In the genomic region with DNA sequence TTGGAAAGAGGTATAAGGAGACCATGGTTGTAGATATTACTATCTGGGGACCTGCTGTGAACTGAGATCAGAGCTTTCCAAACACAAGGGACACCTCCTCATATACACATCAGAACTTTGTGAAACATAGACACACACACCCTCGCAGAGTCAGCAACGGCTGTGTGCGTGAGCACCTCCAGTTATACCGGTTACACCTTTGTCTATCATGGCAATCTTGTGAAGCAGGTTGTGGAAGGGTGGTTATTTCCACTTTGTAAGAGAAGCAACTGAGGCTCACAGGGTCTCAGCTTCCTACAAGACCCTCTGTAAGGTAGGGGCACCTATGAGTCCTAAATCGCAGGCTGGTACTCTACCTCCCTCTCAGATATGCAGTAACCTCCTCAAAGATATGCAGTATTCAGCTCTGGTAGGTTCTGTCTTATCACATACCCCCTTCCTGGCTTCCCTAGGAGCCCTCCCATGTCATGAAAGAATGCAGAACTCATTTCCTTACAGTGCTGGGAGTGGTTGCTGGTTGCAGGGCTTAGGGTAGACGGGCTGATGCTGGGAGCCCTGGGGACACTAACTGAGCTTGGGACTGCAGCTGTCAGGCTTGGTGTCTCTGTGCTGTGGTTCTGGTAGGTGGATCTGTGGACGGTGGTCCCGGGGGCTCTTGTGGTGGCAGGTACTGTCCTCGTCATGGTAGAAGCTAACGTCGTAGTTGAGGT, we compare ENCODE assay signal across 22 cellular contexts. TPM values are rescaled to one million over a fixed set of nuclear protein-coding genes. Genes with fewer than 3 reads are reported as not detected.
DNase-seq lines count a peak whose midpoint lies in the region; ATAC-seq and TF ChIP-seq lines count a peak whose summit lies in the region.
"Had no signal": no experiment of that assay in that cellular context is flagged by ENCODE, and none has a peak within 500 bp of the region (broad histone marks: within the 10 kb centered on the region; RNA-seq: fewer than 3 reads in every experiment).

No MANE protein-coding gene starts in this region.

- peak overlapping the region; percentile 38 for H3K27ac ChIP-seq in cardiac muscle cell
- H3K27ac ChIP-seq in muscle layer of duodenum (ENCODE audit: low read length): peak overlapping the region; percentile 14
- H3K27ac ChIP-seq in transverse colon: no peak overlapping the region
- H3K27ac ChIP-seq: C4-2B had no signal

- no peaks in the 10 kb centered on the region for H3K36me3 Mint-ChIP-seq in type B pancreatic cell
- H3K36me3 Mint-ChIP-seq in stimulated activated naive B cell treated with anti-CD40 and anti-IgM and Interleukin-4, amounts not matched to agents 10 μg/mL and 1 μg/mL and 100 μg/mL, for 72 hours: peaks cover 60 to 74% of the 10 kb centered on the region in 2 donors

- TF ChIP-seq EP300 in transverse colon (IDR thresholded peaks at IDR 0.05; ENCODE audit: low read depth): no peak

- H3K9me3 ChIP-seq in cardiac muscle cell (ENCODE audit: low read depth) (no peaks in the 10 kb centered on the region), muscle layer of duodenum (ENCODE audit: control insufficient read depth in 1 of 2, low read length in 2 of 2) (no peaks in the 10 kb centered on the region), transverse colon (no peaks in the 10 kb centered on the region)
- H3K9me3 ChIP-seq: HAP-1 had no signal

- H3K4me3 Mint-ChIP-seq in type B pancreatic cell: peak overlapping the region; percentile 81
- H3K4me3 Mint-ChIP-seq in stimulated activated naive B cell treated with anti-CD40 and anti-IgM and Interleukin-4, amounts not matched to agents 10 μg/mL and 1 μg/mL and 100 μg/mL, for 72 hours: no peak overlapping the region
- H3K4me3 Mint-ChIP-seq: CD8-positive, alpha-beta memory T cell; GM23338; IgD-negative memory B cell had no signal

- TF ChIP-seq CTCF in cardiac muscle cell (IDR thresholded peaks at IDR 0.05; ENCODE audit: low read depth, low read length) (no peak), type B pancreatic cell (conservative IDR thresholded peaks at IDR 0.05) (no peak), transverse colon (IDR thresholded peaks at IDR 0.05) (no peak)

- no peaks in the 10 kb centered on the region for H3K27me3 ChIP-seq in cardiac muscle cell
- no peaks in the 10 kb centered on the region for H3K27me3 ChIP-seq in muscle layer of duodenum (ENCODE audit: low read depth, low read length)
- H3K27me3 ChIP-seq in transverse colon: no peaks in the 10 kb centered on the region

- in situ Hi-C loops in transverse colon (cut with MboI; ENCODE audit: low pct_ligation_motif_present in 1 of 4, low pct_unique_long_range_greater_than_20kb in 1 of 4, low sequenced_read_pairs in 3 of 4): no loop called here

- no peaks in the 10 kb centered on the region for H3K27me3 Mint-ChIP-seq in type B pancreatic cell
- no peaks in the 10 kb centered on the region for H3K27me3 Mint-ChIP-seq in stimulated activated naive B cell treated with anti-CD40 and anti-IgM and Interleukin-4, amounts not matched to agents 10 μg/mL and 1 μg/mL and 100 μg/mL, for 72 hours
- H3K27me3 Mint-ChIP-seq: CD8-positive, alpha-beta memory T cell; IgD-negative memory B cell had no signal

- H3K4me1 ChIP-seq in cardiac muscle cell (ENCODE audit: low read depth) (peaks cover 25% of the 10 kb centered on the region), muscle layer of duodenum (ENCODE audit: control insufficient read depth in 1 of 2, insufficient read depth in 2 of 2, low read length in 2 of 2) (no peaks in the 10 kb centered on the region), transverse colon (no peaks in the 10 kb centered on the region)
- H3K4me1 ChIP-seq: HAP-1 had no signal

- intact Hi-C loops in cardiac septum (cut with DNase I) (no loop called here), transverse colon (cut with DNase I; ENCODE audit: low total_unique reads) (no loop called here)

- H3K27ac Mint-ChIP-seq in type B pancreatic cell: peak overlapping the region; percentile 98
- H3K27ac Mint-ChIP-seq in stimulated activated naive B cell treated with anti-CD40 and anti-IgM and Interleukin-4, amounts not matched to agents 10 μg/mL and 1 μg/mL and 100 μg/mL, for 72 hours: no peak overlapping the region
- H3K27ac Mint-ChIP-seq: GM23338 had no signal

- WGBS in transverse colon (ENCODE audit: low coverage in 1 of 2), 2 donors: 95% methylated on average over 11 of the region's 11 CpGs; no CpG with 5 or more reads in 1 of the 2 donors

- DNase-seq in cardiac muscle cell (ENCODE audit: low read depth in 1 of 2, low spot score in 1 of 2) (peak in 1 of 2 donors; percentile 33), cardiac septum (ENCODE audit: low spot score) (no peak), type B pancreatic cell (ENCODE audit: extremely low spot score, unreplicated experiment) (no peak), transverse colon (no peak), amniotic stem cell (lab: John Stamatoyannopoulos, UW) (no peak)
- no peak for DNase-seq in stimulated activated naive B cell treated with anti-CD40 and anti-IgM and Interleukin-4, amounts not matched to agents 10 μg/mL and 1 μg/mL and 100 μg/mL, for 72 hours
- DNase-seq: CD8-positive, alpha-beta memory T cell; DMS53; GDM1; Karpas-422; NCI-H1694; NCI-H2081; NCI-H2171; NCI-H446; NCI-H526 treated with DMSO at 0.1 percent for 48 hours; OCI-M1 had no signal

- no peak for TF ChIP-seq POLR2A in transverse colon (IDR thresholded peaks at IDR 0.05)

- peak; percentile 70 for ATAC-seq in esophagus mucosa
- no peak for ATAC-seq in stimulated activated naive B cell treated with anti-CD40 and anti-IgM and Interleukin-4, amounts not matched to agents 10 μg/mL and 1 μg/mL and 100 μg/mL, for 72 hours (replicated peaks)
- ATAC-seq: GM23338 had no signal

- no peaks in the 10 kb centered on the region for H3K4me1 Mint-ChIP-seq in type B pancreatic cell (ENCODE audit: unreplicated experiment)
- H3K4me1 Mint-ChIP-seq in stimulated activated naive B cell treated with anti-CD40 and anti-IgM and Interleukin-4, amounts not matched to agents 10 μg/mL and 1 μg/mL and 100 μg/mL, for 72 hours: peaks cover 0 to 1% of the 10 kb centered on the region in 2 donors
- H3K4me1 Mint-ChIP-seq: CD8-positive, alpha-beta memory T cell; GM23338 had no signal

- H3K36me3 ChIP-seq in cardiac muscle cell (no peaks in the 10 kb centered on the region), muscle layer of duodenum (ENCODE audit: control insufficient read depth in 1 of 2, insufficient read depth in 2 of 2, low read length in 2 of 2) (peaks cover 0 to 9% of the 10 kb centered on the region in 2 donors), transverse colon (no peaks in the 10 kb centered on the region)

- H3K4me3 ChIP-seq in cardiac muscle cell: no peak overlapping the region
- no peak overlapping the region for H3K4me3 ChIP-seq in muscle layer of duodenum (ENCODE audit: low read depth in 1 of 2, low read length in 2 of 2)
- H3K4me3 ChIP-seq in transverse colon: no peak overlapping the region
- H3K4me3 ChIP-seq: GM23338, HAP-1 had no signal

- H3K9me3 Mint-ChIP-seq in type B pancreatic cell: no peaks in the 10 kb centered on the region
- H3K9me3 Mint-ChIP-seq in stimulated activated naive B cell treated with anti-CD40 and anti-IgM and Interleukin-4, amounts not matched to agents 10 μg/mL and 1 μg/mL and 100 μg/mL, for 72 hours: no peaks in the 10 kb centered on the region
- H3K9me3 Mint-ChIP-seq: CD8-positive, alpha-beta memory T cell; GM23338; IgD-negative memory B cell had no signal

RNA-seq across cellular contexts. Expression of a gene that starts 18.6 kb away (rescaled TPM):
- total RNA-seq in cardiac muscle cell (30.9 and 36.6 TPM in 2 replicates), cardiac septum (21.9 TPM), esophagus mucosa (30.0 TPM), type B pancreatic cell (ENCODE audit: low replicate concordance) (50.4 and 55.0 TPM in 2 replicates), transverse colon (10 to 100 TPM in 3 of 4 donors, 1 to 10 TPM in 1; 5.0 to 48.6 (median 23.5) TPM)
- polyA plus RNA-seq in cardiac muscle cell: 24.6 and 27.9 TPM in 2 replicates

RNA-seq across cellular contexts. Expression of a gene that starts 36.5 kb away (rescaled TPM):
- total RNA-seq in cardiac muscle cell (49.7 and 62.2 TPM in 2 replicates), cardiac septum (46.0 TPM), esophagus mucosa (28.0 TPM), type B pancreatic cell (ENCODE audit: low replicate concordance) (36.2 and 72.7 TPM in 2 replicates), transverse colon (10 to 100 TPM; 11.2 to 61.9 (median 39.7) TPM)
- polyA plus RNA-seq in cardiac muscle cell: 83.7 and 94.4 TPM in 2 replicates

Comparison
In these comparisons a context has a peak if more than half of its experiments do, and no peak if none do; other contexts are left out.
1. H3K27ac ChIP-seq: peak in cardiac muscle cell (single experiment) and muscle layer of duodenum (single experiment); none in transverse colon (0 of 4).